ENCODE assay signal across 12 cellular contexts in genomic region chr3:177590826-177591225, GRCh38.
A peak's percentile ranks its signal among the peaks of the same experiment; 100 is the strongest.
DNase-seq lines count a peak whose midpoint lies in the region; ATAC-seq, FAIRE-seq and TF ChIP-seq lines count a peak whose summit lies in the region.
"Had no signal": no experiment of that assay in that cellular context is flagged by ENCODE, and none has a peak within 500 bp of the region (broad histone marks: within the 10 kb centered on the region; RNA-seq: fewer than 3 reads in every experiment).

No MANE protein-coding gene starts in this region.

- H3K9me3 Mint-ChIP-seq in central memory CD8-positive, alpha-beta T cell, result no peaks in the 10 kb centered on the region
- peaks cover 8% of the 10 kb centered on the region for H3K9me3 Mint-ChIP-seq in nephron

- peak overlapping the region; percentile 68; the same call in 2 of the 3 replicates for H3K4me2 ChIP-seq in A549
- H3K4me2 ChIP-seq in Loucy (ENCODE audit: low read depth, low read length, poor library complexity, severe bottlenecking), result no peak overlapping the region

- peak overlapping the region; percentile 68; the same call in 1 of the 2 replicates for H2AFZ ChIP-seq in Loucy (ENCODE audit: low read length)

- TF ChIP-seq CTCF in A549 (IDR thresholded peaks at IDR 0.05) (no peak), Loucy (conservative IDR thresholded peaks at IDR 0.05; ENCODE audit: low read length) (no peak), nephron (IDR thresholded peaks at IDR 0.05; ENCODE audit: unreplicated experiment in 3 of 3) (no peak)

- H3K4me1 Mint-ChIP-seq in central memory CD8-positive, alpha-beta T cell, result peaks cover 37% of the 10 kb centered on the region
- H3K4me1 Mint-ChIP-seq in nephron, result peaks cover 44% of the 10 kb centered on the region

- H3K4me3 ChIP-seq in A549, result no peak overlapping the region
- H3K4me3 ChIP-seq in Loucy (ENCODE audit: low read length, poor library complexity, severe bottlenecking), result no peak overlapping the region
- H3K4me3 ChIP-seq in aorta (ENCODE audit: low read length in 2 of 2), result no peak overlapping the region
- H3K4me3 ChIP-seq: heart right ventricle had no signal

- peak overlapping the region; percentile 83 for H3K27ac Mint-ChIP-seq in central memory CD8-positive, alpha-beta T cell (ENCODE audit: low read depth)
- H3K27ac Mint-ChIP-seq in nephron, result peak overlapping the region in 2 of 3 experiments; percentile 2 to 19

- TF ChIP-seq EP300 in A549 (IDR thresholded peaks at IDR 0.05), result no peak

- peak overlapping the region; percentile 65 for H3K9ac ChIP-seq in Loucy (ENCODE audit: low read depth, low read length, poor library complexity, severe bottlenecking)

- H3K9me3 ChIP-seq in A549, result peaks cover 6% of the 10 kb centered on the region; the same call in 1 of the 3 replicates
- no peaks in the 10 kb centered on the region for H3K9me3 ChIP-seq in Loucy (ENCODE audit: insufficient read depth, low read depth, low read length)
- H3K9me3 ChIP-seq in aorta (ENCODE audit: control insufficient read depth, low read length), result no peaks in the 10 kb centered on the region

- ATAC-seq in A549 (no peak), aorta (ENCODE audit: low FRiP score) (no peak), GM18867 (IDR thresholded peaks at IDR 0.05; ENCODE audit: unreplicated experiment) (no peak)
- ATAC-seq in central memory CD8-positive, alpha-beta T cell (replicated peaks; ENCODE audit: extremely low read depth, poor library complexity, severe bottlenecking), result no peak

- peak overlapping the region; percentile 69 to 86 for H3K27ac ChIP-seq in A549
- H3K27ac ChIP-seq in aorta (ENCODE audit: low read depth in 1 of 2, low read length in 2 of 2), result no peak overlapping the region

- H3K4me1 ChIP-seq in A549 (peaks cover 50% of the 10 kb centered on the region), Loucy (ENCODE audit: insufficient read depth, low read length, poor library complexity, severe bottlenecking) (peaks cover 47% of the 10 kb centered on the region), aorta (ENCODE audit: control insufficient read depth in 1 of 2, insufficient read depth in 2 of 2, low read length in 2 of 2) (no peaks in the 10 kb centered on the region)

- H3K27me3 Mint-ChIP-seq in central memory CD8-positive, alpha-beta T cell, result no peaks in the 10 kb centered on the region
- H3K27me3 Mint-ChIP-seq in nephron (ENCODE audit: low read depth), result no peaks in the 10 kb centered on the region

- no peaks in the 10 kb centered on the region for H3K36me3 Mint-ChIP-seq in central memory CD8-positive, alpha-beta T cell (ENCODE audit: insufficient read depth)
- peaks cover 5% of the 10 kb centered on the region for H3K36me3 Mint-ChIP-seq in nephron (ENCODE audit: low read depth)

- 73% methylated on average over 1 of the region's 1 CpG for WGBS in A549 (ENCODE audit: missing lambda C conversion rate)
- WGBS in aorta, 2 donors, result 76 to 81% methylated on average over 1 of the region's 1 CpG

- no peaks in the 10 kb centered on the region for H4K20me1 ChIP-seq in Loucy (ENCODE audit: insufficient read depth, low read length, poor library complexity, severe bottlenecking)

- no peaks in the 10 kb centered on the region for H3K36me3 ChIP-seq in Loucy (ENCODE audit: insufficient read depth, low read length)
- H3K36me3 ChIP-seq in aorta (ENCODE audit: control insufficient read depth in 1 of 2, insufficient read depth in 2 of 2, low read length in 1 of 2), result no peaks in the 10 kb centered on the region
- H3K36me3 ChIP-seq: heart right ventricle had no signal

- FAIRE-seq in A549 (lab: Jason Lieb, UNC), result no peak

- CTCF ChIA-PET in A549 (lab: Yijun Ruan, JAX), result interaction anchor here (2.7 kb wide), 1 partner anchor 16 kb away, joined by 6 read pairs; no protein-coding TSS in a partner anchor

- H3F3A ChIP-seq in Loucy (ENCODE audit: low read depth), result no peaks in the 10 kb centered on the region

- DNase-seq in A549 (ENCODE audit: low read depth in 1 of 2, low spot score in 1 of 2), result no peak
- no peak for DNase-seq in central memory CD8-positive, alpha-beta T cell (ENCODE audit: low spot score in 2 of 2)
- no peak for DNase-seq in islet precursor cell
- no peak for DNase-seq in middle frontal gyrus (ENCODE audit: extremely low spot score, low spot score)
- DNase-seq in aorta, result no peak
- DNase-seq: activated CD4-positive, alpha-beta T cell treated with anti-CD3 and anti-CD28 coated beads, Interleukin-2, amount 50 U/mL, for 1 hour; heart right ventricle; NCI-H1092 treated with DMSO at 0.1 percent for 48 hours; Right ventricle myocardium superior had no signal

- no peak for TF ChIP-seq RAD21 in A549 (conservative IDR thresholded peaks at IDR 0.05 in 1 of 2, IDR thresholded peaks at IDR 0.05 in 1 of 2)

- no peaks in the 10 kb centered on the region for H3K27me3 ChIP-seq in Loucy (ENCODE audit: insufficient read depth, low read length, poor library complexity, severe bottlenecking)
- H3K27me3 ChIP-seq in aorta (ENCODE audit: control insufficient read depth in 1 of 2, insufficient read depth in 2 of 2, low read length in 1 of 2), result no peaks in the 10 kb centered on the region
- H3K27me3 ChIP-seq: heart right ventricle had no signal

- peak overlapping the region; percentile 56 for H3K4me3 Mint-ChIP-seq in central memory CD8-positive, alpha-beta T cell
- no peak overlapping the region for H3K4me3 Mint-ChIP-seq in nephron

- no peaks in the 10 kb centered on the region for H3K9me2 ChIP-seq in Loucy (replicated peaks; ENCODE audit: low read depth, low read length)

- no peak for TF ChIP-seq POLR2A in A549 (IDR thresholded peaks at IDR 0.05; ENCODE audit: low read length)

- intact Hi-C loops in aorta (cut with DNase I), result loop anchor here in 1 of 2 donors (10.0 kb wide), 1 partner anchor 106 kb away; no protein-coding TSS in a partner anchor

- POLR2A ChIA-PET in A549 (lab: Yijun Ruan, JAX), result interaction anchor here (0.6 kb wide), 1 partner anchor 35 kb away, joined by 3 read pairs; no protein-coding TSS in a partner anchor

- H3K79me2 ChIP-seq in Loucy (ENCODE audit: insufficient read depth, low read length), result no peaks in the 10 kb centered on the region

TF ChIP-seq in A549, 52 proteins besides CTCF, POLR2A, EP300 and RAD21:
- TF ChIP-seq EHF (CRISPR knock-in tag; IDR thresholded peaks at IDR 0.05), result no peak
- no peak for TF ChIP-seq EHMT2 (IDR thresholded peaks at IDR 0.05; ENCODE audit: low read depth)
- no peak for TF ChIP-seq KDM1A (IDR thresholded peaks at IDR 0.05; ENCODE audit: low read depth)
- no peak for TF ChIP-seq JUN (IDR thresholded peaks at IDR 0.05)
- no peak for TF ChIP-seq FOSL2 (IDR thresholded peaks at IDR 0.05)
- TF ChIP-seq FOSL2 (CRISPR knock-in tag; IDR thresholded peaks at IDR 0.05), result no peak
- TF ChIP-seq POLR2AphosphoS2 (conservative IDR thresholded peaks at IDR 0.05; ENCODE audit: low read length), result no peak
- no peak for TF ChIP-seq HMGXB4 (CRISPR knock-in tag; IDR thresholded peaks at IDR 0.05; ENCODE audit: borderline replicate concordance)
- no peak for TF ChIP-seq CHD4 (IDR thresholded peaks at IDR 0.05; ENCODE audit: borderline replicate concordance)

Comparison
In these comparisons a context has a peak if more than half of its experiments do, and no peak if none do; other contexts are left out.
1. H3K27ac ChIP-seq: peak in A549 (2 of 2); none in aorta (0 of 2).